ENCODE assay signal across 1 cellular context in the genomic region with DNA sequence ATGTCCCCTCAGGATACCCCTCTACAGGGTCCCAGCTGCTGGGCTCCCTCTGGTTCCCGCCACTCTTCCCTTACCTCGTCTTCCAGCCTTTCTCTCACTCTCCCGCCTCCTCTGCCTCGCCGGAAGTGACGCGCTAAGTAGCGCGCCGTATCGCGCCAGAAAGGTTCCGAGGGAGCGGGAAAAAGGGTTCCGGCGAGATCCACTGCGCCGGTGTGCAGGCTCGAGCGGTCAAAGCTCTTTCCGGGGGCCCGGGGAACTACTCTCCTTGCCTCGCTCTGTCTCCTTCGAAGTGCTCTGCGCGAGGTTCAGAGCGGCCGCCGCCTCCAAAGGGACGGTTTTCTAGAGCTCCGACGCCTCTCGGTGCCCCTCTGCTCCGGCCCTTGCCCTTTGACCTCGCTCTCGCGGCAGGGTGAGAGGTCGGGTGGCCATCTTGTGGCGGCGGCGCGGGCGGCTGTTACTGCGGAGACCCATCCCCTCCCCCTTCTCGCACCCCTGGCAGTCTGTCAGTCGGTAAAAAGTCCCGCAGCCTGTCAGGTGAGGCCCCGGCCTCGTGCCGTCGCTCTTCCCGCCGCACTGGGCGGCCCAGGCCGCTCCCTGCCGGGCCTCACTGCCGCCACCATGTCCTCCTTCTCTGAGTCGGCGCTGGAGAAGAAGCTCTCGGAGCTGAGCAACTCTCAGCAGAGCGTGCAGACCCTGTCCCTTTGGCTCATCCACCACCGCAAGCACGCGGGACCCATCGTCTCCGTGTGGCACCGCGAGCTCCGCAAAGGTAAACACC.
A peak's percentile ranks its signal among the peaks of the same experiment; 100 is the strongest.
TF ChIP-seq lines count a peak whose summit lies in the region.

A gene with protein sequence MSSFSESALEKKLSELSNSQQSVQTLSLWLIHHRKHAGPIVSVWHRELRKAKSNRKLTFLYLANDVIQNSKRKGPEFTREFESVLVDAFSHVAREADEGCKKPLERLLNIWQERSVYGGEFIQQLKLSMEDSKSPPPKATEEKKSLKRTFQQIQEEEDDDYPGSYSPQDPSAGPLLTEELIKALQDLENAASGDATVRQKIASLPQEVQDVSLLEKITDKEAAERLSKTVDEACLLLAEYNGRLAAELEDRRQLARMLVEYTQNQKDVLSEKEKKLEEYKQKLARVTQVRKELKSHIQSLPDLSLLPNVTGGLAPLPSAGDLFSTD (plus strand): TSS at position 417 of the 778 bp plus-strand sequence. CDS start 202 bp downstream, at position 619.
A gene (minus strand): TSS at position 127 of the 778 bp plus-strand sequence. CDS start 19,640 bp downstream, outside the sequence.

TF ChIP-seq in K562, 482 proteins besides CTCF, POLR2A, EP300 and RAD21 (continued from another document and continues in another):
- TF ChIP-seq, protein P1, sequence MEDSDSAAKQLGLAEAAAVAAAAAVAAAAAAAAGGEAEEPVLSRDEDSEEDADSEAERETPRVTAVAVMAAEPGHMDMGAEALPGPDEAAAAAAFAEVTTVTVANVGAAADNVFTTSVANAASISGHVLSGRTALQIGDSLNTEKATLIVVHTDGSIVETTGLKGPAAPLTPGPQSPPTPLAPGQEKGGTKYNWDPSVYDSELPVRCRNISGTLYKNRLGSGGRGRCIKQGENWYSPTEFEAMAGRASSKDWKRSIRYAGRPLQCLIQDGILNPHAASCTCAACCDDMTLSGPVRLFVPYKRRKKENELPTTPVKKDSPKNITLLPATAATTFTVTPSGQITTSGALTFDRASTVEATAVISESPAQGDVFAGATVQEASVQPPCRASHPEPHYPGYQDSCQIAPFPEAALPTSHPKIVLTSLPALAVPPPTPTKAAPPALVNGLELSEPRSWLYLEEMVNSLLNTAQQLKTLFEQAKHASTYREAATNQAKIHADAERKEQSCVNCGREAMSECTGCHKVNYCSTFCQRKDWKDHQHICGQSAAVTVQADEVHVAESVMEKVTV (CRISPR knock-in tag; IDR thresholded peaks at IDR 0.05): no peak
- no peak for TF ChIP-seq ZNF75A (CRISPR knock-in tag; IDR thresholded peaks at IDR 0.05)
- TF ChIP-seq PYGO2 (tag; IDR thresholded peaks at IDR 0.05): no peak
- TF ChIP-seq RNF2 (IDR thresholded peaks at IDR 0.05): no peak
- TF ChIP-seq MEIS2 (IDR thresholded peaks at IDR 0.05; ENCODE audit: partially characterized antibody): no peak
- TF ChIP-seq, protein P2, sequence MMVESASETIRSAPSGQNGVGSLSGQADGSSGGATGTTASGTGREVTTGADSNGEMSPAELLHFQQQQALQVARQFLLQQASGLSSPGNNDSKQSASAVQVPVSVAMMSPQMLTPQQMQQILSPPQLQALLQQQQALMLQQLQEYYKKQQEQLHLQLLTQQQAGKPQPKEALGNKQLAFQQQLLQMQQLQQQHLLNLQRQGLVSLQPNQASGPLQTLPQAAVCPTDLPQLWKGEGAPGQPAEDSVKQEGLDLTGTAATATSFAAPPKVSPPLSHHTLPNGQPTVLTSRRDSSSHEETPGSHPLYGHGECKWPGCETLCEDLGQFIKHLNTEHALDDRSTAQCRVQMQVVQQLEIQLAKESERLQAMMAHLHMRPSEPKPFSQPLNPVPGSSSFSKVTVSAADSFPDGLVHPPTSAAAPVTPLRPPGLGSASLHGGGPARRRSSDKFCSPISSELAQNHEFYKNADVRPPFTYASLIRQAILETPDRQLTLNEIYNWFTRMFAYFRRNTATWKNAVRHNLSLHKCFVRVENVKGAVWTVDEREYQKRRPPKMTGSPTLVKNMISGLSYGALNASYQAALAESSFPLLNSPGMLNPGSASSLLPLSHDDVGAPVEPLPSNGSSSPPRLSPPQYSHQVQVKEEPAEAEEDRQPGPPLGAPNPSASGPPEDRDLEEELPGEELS (CRISPR knock-in tag; IDR thresholded peaks at IDR 0.05; ENCODE audit: borderline replicate concordance): no peak
- TF ChIP-seq MED1 (CRISPR knock-in tag; IDR thresholded peaks at IDR 0.05; ENCODE audit: borderline replicate concordance): no peak
- TF ChIP-seq, protein P3, sequence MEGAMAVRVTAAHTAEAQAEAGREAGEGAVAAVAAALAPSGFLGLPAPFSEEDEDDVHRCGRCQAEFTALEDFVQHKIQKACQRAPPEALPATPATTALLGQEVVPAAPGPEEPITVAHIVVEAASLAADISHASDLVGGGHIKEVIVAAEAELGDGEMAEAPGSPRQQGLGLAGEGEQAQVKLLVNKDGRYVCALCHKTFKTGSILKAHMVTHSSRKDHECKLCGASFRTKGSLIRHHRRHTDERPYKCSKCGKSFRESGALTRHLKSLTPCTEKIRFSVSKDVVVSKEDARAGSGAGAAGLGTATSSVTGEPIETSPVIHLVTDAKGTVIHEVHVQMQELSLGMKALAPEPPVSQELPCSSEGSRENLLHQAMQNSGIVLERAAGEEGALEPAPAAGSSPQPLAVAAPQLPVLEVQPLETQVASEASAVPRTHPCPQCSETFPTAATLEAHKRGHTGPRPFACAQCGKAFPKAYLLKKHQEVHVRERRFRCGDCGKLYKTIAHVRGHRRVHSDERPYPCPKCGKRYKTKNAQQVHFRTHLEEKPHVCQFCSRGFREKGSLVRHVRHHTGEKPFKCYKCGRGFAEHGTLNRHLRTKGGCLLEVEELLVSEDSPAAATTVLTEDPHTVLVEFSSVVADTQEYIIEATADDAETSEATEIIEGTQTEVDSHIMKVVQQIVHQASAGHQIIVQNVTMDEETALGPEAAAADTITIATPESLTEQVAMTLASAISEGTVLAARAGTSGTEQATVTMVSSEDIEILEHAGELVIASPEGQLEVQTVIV (CRISPR knock-in tag; IDR thresholded peaks at IDR 0.05; ENCODE audit: borderline replicate concordance): no peak
- peak; percentile 100 for TF ChIP-seq GABPB1 (CRISPR knock-in tag; IDR thresholded peaks at IDR 0.05)
- TF ChIP-seq SRF (CRISPR knock-in tag; IDR thresholded peaks at IDR 0.05): no peak
- TF ChIP-seq ZNF561 (CRISPR knock-in tag; conservative IDR thresholded peaks at IDR 0.05): no peak
- TF ChIP-seq MXI1 (IDR thresholded peaks at IDR 0.05; ENCODE audit: low read depth, low read length): peak; percentile 100
- TF ChIP-seq POU5F1 (IDR thresholded peaks at IDR 0.05; ENCODE audit: borderline replicate concordance, low read depth, low read length, partially characterized antibody): no peak
- TF ChIP-seq CTBP1 (IDR thresholded peaks at IDR 0.05; ENCODE audit: borderline replicate concordance): no peak; the same call in 1 of the 2 replicates
- TF ChIP-seq MIER1 (IDR thresholded peaks at IDR 0.05; ENCODE audit: low read depth): no peak
- TF ChIP-seq ZNF140 (CRISPR knock-in tag; IDR thresholded peaks at IDR 0.05): no peak
- no peak for TF ChIP-seq TGIF2 (CRISPR knock-in tag; IDR thresholded peaks at IDR 0.05)
- no peak for TF ChIP-seq RBM39 (optimal IDR thresholded peaks at IDR 0.05; ENCODE audit: low read depth, low read length)
- TF ChIP-seq, protein P4, sequence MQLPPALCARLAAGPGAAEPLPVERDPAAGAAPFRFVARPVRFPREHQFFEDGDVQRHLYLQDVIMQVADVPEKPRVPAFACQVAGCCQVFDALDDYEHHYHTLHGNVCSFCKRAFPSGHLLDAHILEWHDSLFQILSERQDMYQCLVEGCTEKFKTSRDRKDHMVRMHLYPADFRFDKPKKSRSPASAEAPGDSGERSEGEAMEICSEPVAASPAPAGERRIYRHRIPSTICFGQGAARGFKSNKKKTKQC (CRISPR knock-in tag; IDR thresholded peaks at IDR 0.05): no peak; the same call in 1 of the 2 replicates
- TF ChIP-seq, protein P5, sequence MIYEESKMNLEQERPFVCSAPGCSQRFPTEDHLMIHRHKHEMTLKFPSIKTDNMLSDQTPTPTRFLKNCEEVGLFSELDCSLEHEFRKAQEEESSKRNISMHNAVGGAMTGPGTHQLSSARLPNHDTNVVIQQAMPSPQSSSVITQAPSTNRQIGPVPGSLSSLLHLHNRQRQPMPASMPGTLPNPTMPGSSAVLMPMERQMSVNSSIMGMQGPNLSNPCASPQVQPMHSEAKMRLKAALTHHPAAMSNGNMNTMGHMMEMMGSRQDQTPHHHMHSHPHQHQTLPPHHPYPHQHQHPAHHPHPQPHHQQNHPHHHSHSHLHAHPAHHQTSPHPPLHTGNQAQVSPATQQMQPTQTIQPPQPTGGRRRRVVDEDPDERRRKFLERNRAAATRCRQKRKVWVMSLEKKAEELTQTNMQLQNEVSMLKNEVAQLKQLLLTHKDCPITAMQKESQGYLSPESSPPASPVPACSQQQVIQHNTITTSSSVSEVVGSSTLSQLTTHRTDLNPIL (CRISPR knock-in tag; IDR thresholded peaks at IDR 0.05): no peak
- no peak for TF ChIP-seq ZBED1 (IDR thresholded peaks at IDR 0.05)
- peak in 1 of 2 experiments; percentile 75; a peak in 2 of 4 replicates for TF ChIP-seq CSDE1 (IDR thresholded peaks at IDR 0.05)
- no peak for TF ChIP-seq THRAP3 (IDR thresholded peaks at IDR 0.05; ENCODE audit: borderline replicate concordance)
- TF ChIP-seq MTA3 (IDR thresholded peaks at IDR 0.05; ENCODE audit: borderline replicate concordance): peak; percentile 27; the same call in 1 of the 2 replicates
- TF ChIP-seq PHF20 (IDR thresholded peaks at IDR 0.05; ENCODE audit: partially characterized antibody): peak; percentile 88
- TF ChIP-seq ZNF408 (CRISPR knock-in tag; IDR thresholded peaks at IDR 0.05; ENCODE audit: low read depth): no peak
- no peak for TF ChIP-seq SLC30A9 (CRISPR knock-in tag; IDR thresholded peaks at IDR 0.05)
- TF ChIP-seq ADNP (tag; IDR thresholded peaks at IDR 0.05): no peak
- TF ChIP-seq, protein P6, sequence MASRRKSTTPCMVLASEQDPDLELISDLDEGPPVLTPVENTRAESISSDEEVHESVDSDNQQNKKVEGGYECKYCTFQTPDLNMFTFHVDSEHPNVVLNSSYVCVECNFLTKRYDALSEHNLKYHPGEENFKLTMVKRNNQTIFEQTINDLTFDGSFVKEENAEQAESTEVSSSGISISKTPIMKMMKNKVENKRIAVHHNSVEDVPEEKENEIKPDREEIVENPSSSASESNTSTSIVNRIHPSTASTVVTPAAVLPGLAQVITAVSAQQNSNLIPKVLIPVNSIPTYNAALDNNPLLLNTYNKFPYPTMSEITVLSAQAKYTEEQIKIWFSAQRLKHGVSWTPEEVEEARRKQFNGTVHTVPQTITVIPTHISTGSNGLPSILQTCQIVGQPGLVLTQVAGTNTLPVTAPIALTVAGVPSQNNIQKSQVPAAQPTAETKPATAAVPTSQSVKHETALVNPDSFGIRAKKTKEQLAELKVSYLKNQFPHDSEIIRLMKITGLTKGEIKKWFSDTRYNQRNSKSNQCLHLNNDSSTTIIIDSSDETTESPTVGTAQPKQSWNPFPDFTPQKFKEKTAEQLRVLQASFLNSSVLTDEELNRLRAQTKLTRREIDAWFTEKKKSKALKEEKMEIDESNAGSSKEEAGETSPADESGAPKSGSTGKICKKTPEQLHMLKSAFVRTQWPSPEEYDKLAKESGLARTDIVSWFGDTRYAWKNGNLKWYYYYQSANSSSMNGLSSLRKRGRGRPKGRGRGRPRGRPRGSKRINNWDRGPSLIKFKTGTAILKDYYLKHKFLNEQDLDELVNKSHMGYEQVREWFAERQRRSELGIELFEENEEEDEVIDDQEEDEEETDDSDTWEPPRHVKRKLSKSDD (conservative IDR thresholded peaks at IDR 0.05; ENCODE audit: low read length): no peak
- TF ChIP-seq MAFG (tag; conservative IDR thresholded peaks at IDR 0.05): no peak
- TF ChIP-seq FOXK2 (conservative IDR thresholded peaks at IDR 0.05 in 1 of 2, IDR thresholded peaks at IDR 0.05 in 1 of 2; ENCODE audit: low read depth in 2 of 2): peak in 1 of 2 experiments; percentile 96; a peak in 1 of 4 replicates
- no peak for TF ChIP-seq ZNF146 (CRISPR knock-in tag; IDR thresholded peaks at IDR 0.05; ENCODE audit: unreplicated experiment)
- TF ChIP-seq FUS (optimal IDR thresholded peaks at IDR 0.05; ENCODE audit: low read depth, low read length): no peak
- peak; percentile 98 for TF ChIP-seq CREM (IDR thresholded peaks at IDR 0.05; ENCODE audit: low read depth)
- TF ChIP-seq, protein P7, sequence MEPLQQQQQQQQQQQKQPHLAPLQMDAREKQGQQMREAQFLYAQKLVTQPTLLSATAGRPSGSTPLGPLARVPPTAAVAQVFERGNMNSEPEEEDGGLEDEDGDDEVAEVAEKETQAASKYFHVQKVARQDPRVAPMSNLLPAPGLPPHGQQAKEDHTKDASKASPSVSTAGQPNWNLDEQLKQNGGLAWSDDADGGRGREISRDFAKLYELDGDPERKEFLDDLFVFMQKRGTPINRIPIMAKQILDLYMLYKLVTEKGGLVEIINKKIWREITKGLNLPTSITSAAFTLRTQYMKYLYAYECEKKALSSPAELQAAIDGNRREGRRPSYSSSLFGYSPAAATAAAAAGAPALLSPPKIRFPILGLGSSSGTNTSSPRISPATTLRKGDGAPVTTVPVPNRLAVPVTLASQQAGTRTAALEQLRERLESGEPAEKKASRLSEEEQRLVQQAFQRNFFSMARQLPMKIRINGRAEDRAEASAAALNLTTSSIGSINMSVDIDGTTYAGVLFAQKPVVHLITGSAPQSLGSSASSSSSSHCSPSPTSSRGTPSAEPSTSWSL (CRISPR knock-in tag; IDR thresholded peaks at IDR 0.05; ENCODE audit: borderline replicate concordance): 0 out of 2 replicates have a peak, but pooled peaks have one; percentile 43
- no peak for TF ChIP-seq RFX5 (IDR thresholded peaks at IDR 0.05; ENCODE audit: low read depth, low read length)
- no peak for TF ChIP-seq ZFPM2 (CRISPR knock-in tag; IDR thresholded peaks at IDR 0.05)
- peak; percentile 40; the same call in 1 of the 2 replicates for TF ChIP-seq NFIC (IDR thresholded peaks at IDR 0.05)
- no peak for TF ChIP-seq RFX7 (CRISPR knock-in tag; IDR thresholded peaks at IDR 0.05)
- TF ChIP-seq KLF16 (IDR thresholded peaks at IDR 0.05): no peak
- no peak for TF ChIP-seq SETDB1 (IDR thresholded peaks at IDR 0.05; ENCODE audit: low read length)
- no peak for TF ChIP-seq ZNF444 (CRISPR knock-in tag; IDR thresholded peaks at IDR 0.05)
- no peak for TF ChIP-seq ZNF707 (CRISPR knock-in tag; conservative IDR thresholded peaks at IDR 0.05)
- no peak for TF ChIP-seq ZNF766 (CRISPR knock-in tag; conservative IDR thresholded peaks at IDR 0.05)
- TF ChIP-seq, protein P8, sequence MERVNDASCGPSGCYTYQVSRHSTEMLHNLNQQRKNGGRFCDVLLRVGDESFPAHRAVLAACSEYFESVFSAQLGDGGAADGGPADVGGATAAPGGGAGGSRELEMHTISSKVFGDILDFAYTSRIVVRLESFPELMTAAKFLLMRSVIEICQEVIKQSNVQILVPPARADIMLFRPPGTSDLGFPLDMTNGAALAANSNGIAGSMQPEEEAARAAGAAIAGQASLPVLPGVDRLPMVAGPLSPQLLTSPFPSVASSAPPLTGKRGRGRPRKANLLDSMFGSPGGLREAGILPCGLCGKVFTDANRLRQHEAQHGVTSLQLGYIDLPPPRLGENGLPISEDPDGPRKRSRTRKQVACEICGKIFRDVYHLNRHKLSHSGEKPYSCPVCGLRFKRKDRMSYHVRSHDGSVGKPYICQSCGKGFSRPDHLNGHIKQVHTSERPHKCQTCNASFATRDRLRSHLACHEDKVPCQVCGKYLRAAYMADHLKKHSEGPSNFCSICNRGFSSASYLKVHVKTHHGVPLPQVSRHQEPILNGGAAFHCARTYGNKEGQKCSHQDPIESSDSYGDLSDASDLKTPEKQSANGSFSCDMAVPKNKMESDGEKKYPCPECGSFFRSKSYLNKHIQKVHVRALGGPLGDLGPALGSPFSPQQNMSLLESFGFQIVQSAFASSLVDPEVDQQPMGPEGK (CRISPR knock-in tag; IDR thresholded peaks at IDR 0.05; ENCODE audit: borderline replicate concordance): no peak
- TF ChIP-seq ZNF3 (CRISPR knock-in tag; IDR thresholded peaks at IDR 0.05): no peak
- TF ChIP-seq, protein P9, sequence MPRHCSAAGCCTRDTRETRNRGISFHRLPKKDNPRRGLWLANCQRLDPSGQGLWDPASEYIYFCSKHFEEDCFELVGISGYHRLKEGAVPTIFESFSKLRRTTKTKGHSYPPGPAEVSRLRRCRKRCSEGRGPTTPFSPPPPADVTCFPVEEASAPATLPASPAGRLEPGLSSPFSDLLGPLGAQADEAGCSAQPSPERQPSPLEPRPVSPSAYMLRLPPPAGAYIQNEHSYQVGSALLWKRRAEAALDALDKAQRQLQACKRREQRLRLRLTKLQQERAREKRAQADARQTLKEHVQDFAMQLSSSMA (CRISPR knock-in tag; IDR thresholded peaks at IDR 0.05): peak; percentile 83; the same call in 1 of the 2 replicates
